In the genomic region with DNA sequence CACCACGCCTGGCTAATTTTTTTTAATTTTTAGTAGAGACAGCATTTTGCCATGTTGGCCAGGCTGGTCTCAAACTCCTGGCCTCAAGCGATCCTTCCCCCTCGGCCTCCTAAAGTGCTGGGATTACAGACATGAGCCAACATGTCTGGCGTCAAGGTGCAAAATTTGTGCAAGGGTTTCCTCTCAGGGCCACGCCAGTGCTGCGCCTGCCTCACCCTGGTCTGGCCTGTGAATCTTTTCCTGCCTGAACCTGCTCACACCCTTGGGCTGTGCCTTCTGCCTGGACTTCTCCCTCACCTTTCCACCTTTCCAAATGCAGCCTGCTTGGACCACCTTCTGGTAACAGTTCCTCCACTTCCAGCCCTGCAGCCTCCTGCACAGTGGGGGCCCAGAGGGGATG, we compare ENCODE assay signal across 21 cellular contexts.
"Had no signal": no experiment of that assay in that cellular context is flagged by ENCODE, and none has a peak within 500 bp of the region (broad histone marks: within the 10 kb centered on the region; RNA-seq: fewer than 3 reads in every experiment).

No MANE protein-coding gene starts in this region.

- H3K4me3 ChIP-seq: colonic mucosa, gastrocnemius medialis, heart right ventricle, left ventricle myocardium inferior, lung, spleen, testis, tibial nerve had no signal

- H3K27me3 Mint-ChIP-seq: naive B cell; stimulated activated naive B cell treated with anti-CD40 and anti-IgM and Interleukin-4, amounts not matched to agents 10 μg/mL and 1 μg/mL and 100 μg/mL, for 72 hours; stimulated activated naive CD8-positive, alpha-beta T cell treated with anti-CD3 and anti-CD28 coated beads, Interleukin-15, amount 100 ng/mL, for 72 hours had no signal

- H3K4me3 Mint-ChIP-seq: naive B cell; nephron; stimulated activated naive B cell treated with anti-CD40 and anti-IgM and Interleukin-4, amounts not matched to agents 10 μg/mL and 1 μg/mL and 100 μg/mL, for 72 hours; stimulated activated naive CD8-positive, alpha-beta T cell treated with anti-CD3 and anti-CD28 coated beads, Interleukin-15, amount 100 ng/mL, for 72 hours had no signal

- H3K4me1 Mint-ChIP-seq: stimulated activated naive CD8-positive, alpha-beta T cell treated with anti-CD3 and anti-CD28 coated beads, Interleukin-15, amount 100 ng/mL, for 72 hours had no signal

- H3K27ac Mint-ChIP-seq: nephron; stimulated activated naive CD8-positive, alpha-beta T cell treated with anti-CD3 and anti-CD28 coated beads, Interleukin-15, amount 100 ng/mL, for 72 hours had no signal

- H3K27me3 ChIP-seq: colonic mucosa, gastrocnemius medialis, heart right ventricle, neutrophil, spleen, testis, tibial nerve had no signal

- H3K9me3 ChIP-seq: colonic mucosa, gastrocnemius medialis, heart right ventricle, left ventricle myocardium inferior, neutrophil, spleen, testis, tibial nerve had no signal

- ATAC-seq: gastrocnemius medialis; heart right ventricle; sciatic nerve; stimulated activated naive B cell treated with anti-CD40 and anti-IgM and Interleukin-4, amounts not matched to agents 10 μg/mL and 1 μg/mL and 100 μg/mL, for 72 hours; stimulated activated naive CD8-positive, alpha-beta T cell treated with anti-CD3 and anti-CD28 coated beads, Interleukin-15, amount 100 ng/mL, for 72 hours had no signal

- H3K4me1 ChIP-seq: colonic mucosa, gastrocnemius medialis, left ventricle myocardium inferior, testis had no signal

- H3K36me3 ChIP-seq: colonic mucosa, gastrocnemius medialis, heart right ventricle, left ventricle myocardium inferior had no signal

- DNase-seq: colonic mucosa; dermis blood vessel endothelial cell; gastrocnemius medialis; heart right ventricle; hypothalamus; islet precursor cell; left ventricle myocardium inferior; mesendoderm; naive B cell; spleen; stimulated activated CD4-positive, alpha-beta T cell treated with anti-CD3 and anti-CD28 coated beads, Interleukin-15, amount 100 ng/mL, for 24 hours; stimulated activated CD4-positive, alpha-beta T cell treated with anti-CD3 and anti-CD28 coated beads, Interleukin-1b, Interleukin-23, amount 100 ng/mL, for 48 hours; stimulated activated CD4-positive, alpha-beta T cell treated with anti-CD3 and anti-CD28 coated beads, Interleukin-4, amount 100 ng/mL, for 24 hours; stimulated activated naive B cell treated with anti-CD40 and anti-IgM and Interleukin-4, amounts not matched to agents 10 μg/mL and 1 μg/mL and 100 μg/mL, for 72 hours; stimulated activated naive CD8-positive, alpha-beta T cell treated with anti-CD3 and anti-CD28 coated beads, Interleukin-15, amount 100 ng/mL, for 72 hours; testis had no signal

- H3K9me3 Mint-ChIP-seq: nephron had no signal

- H3K27ac ChIP-seq: colonic mucosa, gastrocnemius medialis, heart right ventricle, left ventricle myocardium inferior, neutrophil, spleen, testis, tibial nerve had no signal
